In genomic region chr6:135498178-135498841, GRCh38 we compare ENCODE assay signal across 8 cellular contexts. TPM values are rescaled to one million over a fixed set of nuclear protein-coding genes. Genes with fewer than 3 reads are reported as not detected.
DNase-seq lines count a peak whose midpoint lies in the region; ATAC-seq and TF ChIP-seq lines count a peak whose summit lies in the region.

No MANE protein-coding gene starts in this region.

- TF ChIP-seq POLR2A in prostate gland (IDR thresholded peaks at IDR 0.05): peak; percentile 60

- H3K4me3 ChIP-seq in MG63: peak overlapping the region; percentile 69
- H3K4me3 ChIP-seq in adipocyte (ENCODE audit: low read length): peak overlapping the region; percentile 96
- H3K4me3 ChIP-seq in left ventricle myocardium inferior: peak overlapping the region; percentile 94
- peak overlapping the region; percentile 79 to 84 for H3K4me3 ChIP-seq in prostate gland
- peak overlapping the region; percentile 90 for H3K4me3 ChIP-seq in upper lobe of right lung

- H3K4me1 ChIP-seq in adipocyte (ENCODE audit: control insufficient read depth, insufficient read depth, low read length): peaks cover 13% of the 10 kb centered on the region
- peaks cover 32% of the 10 kb centered on the region for H3K4me1 ChIP-seq in left ventricle myocardium inferior
- H3K4me1 ChIP-seq in prostate gland (replicated peaks): no peaks in the 10 kb centered on the region
- peaks cover 15% of the 10 kb centered on the region for H3K4me1 ChIP-seq in upper lobe of right lung

- H3K27me3 ChIP-seq in MG63: no peaks in the 10 kb centered on the region
- no peaks in the 10 kb centered on the region for H3K27me3 ChIP-seq in adipocyte (replicated peaks; ENCODE audit: control insufficient read depth, insufficient read depth, low read length)
- no peaks in the 10 kb centered on the region for H3K27me3 ChIP-seq in left ventricle myocardium inferior (ENCODE audit: low read depth)
- H3K27me3 ChIP-seq in prostate gland (replicated peaks; ENCODE audit: insufficient read depth): no peaks in the 10 kb centered on the region
- H3K27me3 ChIP-seq in upper lobe of right lung: no peaks in the 10 kb centered on the region

- intact Hi-C loops in left ventricle myocardium inferior (cut with micrococcal nuclease): no loop called here
- intact Hi-C loops in prostate gland (cut with DNase I): loop anchor here (1.0 kb wide), 1 partner anchor 791 kb away; the partner anchor contains the start of gene BCLAF1
- intact Hi-C loops in upper lobe of right lung (cut with DNase I): no loop called here

- peak; percentile 53 for DNase-seq in D341Med (ENCODE audit: low spot score)
- peak; percentile 70 for DNase-seq in MG63
- DNase-seq in SKM-1 treated with dmso at 0.1 percent for 144 hours (lab: John Stamatoyannopoulos, UW; ENCODE audit: unreplicated experiment): peak; percentile 50
- DNase-seq in adipocyte (ENCODE audit: low read depth): peak; percentile 96
- peak; percentile 25 for DNase-seq in left ventricle myocardium inferior
- DNase-seq in prostate gland (ENCODE audit: low spot score): peak; percentile 70
- DNase-seq in upper lobe of right lung: peak; percentile 68

- no peaks in the 10 kb centered on the region for H3K9me3 ChIP-seq in MG63
- H3K9me3 ChIP-seq in adipocyte (ENCODE audit: control insufficient read depth, low read length): no peaks in the 10 kb centered on the region
- no peaks in the 10 kb centered on the region for H3K9me3 ChIP-seq in left ventricle myocardium inferior (replicated peaks)
- no peaks in the 10 kb centered on the region for H3K9me3 ChIP-seq in prostate gland
- no peaks in the 10 kb centered on the region for H3K9me3 ChIP-seq in upper lobe of right lung

- H3K36me3 ChIP-seq in MG63: peaks cover 22% of the 10 kb centered on the region
- H3K36me3 ChIP-seq in adipocyte (ENCODE audit: control insufficient read depth, insufficient read depth, low read length, severe bottlenecking): no peaks in the 10 kb centered on the region
- no peaks in the 10 kb centered on the region for H3K36me3 ChIP-seq in left ventricle myocardium inferior
- H3K36me3 ChIP-seq in prostate gland: no peaks in the 10 kb centered on the region
- no peaks in the 10 kb centered on the region for H3K36me3 ChIP-seq in upper lobe of right lung

- H3K27ac ChIP-seq in left ventricle myocardium inferior (replicated peaks): peak overlapping the region; percentile 93
- H3K27ac ChIP-seq in prostate gland: peak overlapping the region; percentile 99
- peak overlapping the region; percentile 99 for H3K27ac ChIP-seq in upper lobe of right lung

- under 1% methylated on average over 16 of the region's 16 CpGs for WGBS in prostate gland

- TF ChIP-seq CTCF in left ventricle myocardium inferior (IDR thresholded peaks at IDR 0.05; ENCODE audit: borderline replicate concordance) (no peak), prostate gland (IDR thresholded peaks at IDR 0.05) (no peak), upper lobe of right lung (IDR thresholded peaks at IDR 0.05) (no peak)

- H3K9ac ChIP-seq in adipocyte (ENCODE audit: low read length): peak overlapping the region; percentile 96

- ATAC-seq in GM21737 (IDR thresholded peaks at IDR 0.05; ENCODE audit: unreplicated experiment) (peak; percentile 28), upper lobe of right lung (peak; percentile 77)

RNA-seq across cellular contexts. Expression of gene AHI1, which starts 0.8 kb away (rescaled TPM):
- total RNA-seq in MG63 (2014; rRNA removed; shearing (Covaris generic); ENCODE audit: low replicate concordance): 4.7 and 10.3 TPM in 2 replicates
- total RNA-seq in left ventricle myocardium inferior (9.3 TPM), prostate gland (10 to 100 TPM; 18.0 to 37.9 TPM), upper lobe of right lung (33.4 TPM)

Comparison
In these comparisons a context has a peak if more than half of its experiments do, and no peak if none do; other contexts are left out.
1. Peak in every context shown above with its lines: DNase-seq, ATAC-seq, H3K4me3 ChIP-seq and H3K27ac ChIP-seq.
2. DNase-seq: peak in every context shown above with its lines; median percentile 96 in adipocyte; 70 in MG63; 70 in prostate gland; 68 in upper lobe of right lung; 53 in D341Med; 50 in SKM-1 treated with dmso at 0.1 percent for 144 hours; 25 in left ventricle myocardium inferior.